10 cellular contexts compared by ENCODE assay signal in the genomic region with DNA sequence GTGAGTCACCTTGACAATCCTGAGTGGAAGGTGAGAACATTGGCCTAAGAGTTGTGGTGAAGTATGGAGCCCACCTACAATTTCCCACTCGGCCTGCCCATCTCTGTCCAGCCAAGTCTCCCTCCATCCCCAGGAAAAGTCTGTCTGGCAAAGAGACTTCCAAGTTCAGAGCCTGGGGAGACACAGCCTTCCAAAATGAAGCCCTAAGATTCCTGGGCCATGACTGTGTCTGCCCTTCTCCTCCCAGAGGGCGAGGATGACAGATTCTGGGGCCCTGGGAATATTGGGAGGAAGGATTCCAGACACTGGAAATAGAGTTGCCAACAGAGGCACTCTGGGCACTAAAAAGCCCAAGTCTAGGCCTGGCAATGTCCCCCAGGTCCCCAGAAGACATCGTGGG.
DNase-seq lines count a peak whose midpoint lies in the region; TF ChIP-seq lines count a peak whose summit lies in the region.
"Had no signal": no experiment of that assay in that cellular context is flagged by ENCODE, and none has a peak within 500 bp of the region (broad histone marks: within the 10 kb centered on the region; RNA-seq: fewer than 3 reads in every experiment).

No MANE protein-coding gene starts in this region.

- H3K27ac Mint-ChIP-seq in Calu3 (ENCODE audit: unreplicated experiment) = no peak overlapping the region

- TF ChIP-seq CTCF in stomach (IDR thresholded peaks at IDR 0.05) (no peak), Calu3 (IDR thresholded peaks at IDR 0.05; ENCODE audit: unreplicated experiment) (no peak)

- no peaks in the 10 kb centered on the region for H3K4me1 ChIP-seq in stomach

- H3K4me3 Mint-ChIP-seq in Calu3 (ENCODE audit: low read depth, unreplicated experiment) = no peak overlapping the region

- H3K27me3 ChIP-seq in stomach = no peaks in the 10 kb centered on the region

- TF ChIP-seq EP300 in stomach (IDR thresholded peaks at IDR 0.05) = no peak

- TF ChIP-seq POLR2A in stomach (IDR thresholded peaks at IDR 0.05) = no peak

- H3K36me3 Mint-ChIP-seq in Calu3 (ENCODE audit: insufficient read depth, unreplicated experiment) = no peaks in the 10 kb centered on the region

- H3K27me3 Mint-ChIP-seq in Calu3 (ENCODE audit: unreplicated experiment) = peaks cover 49% of the 10 kb centered on the region

- H3K27ac ChIP-seq in stomach = peak overlapping the region; percentile 58 to 74 (median 68)

- WGBS in stomach, 5 donors = 62 to 96% (median 89%) methylated on average over 3 of the region's 3 CpGs

- DNase-seq in HCEC 1CT (peak; percentile 96), amniotic stem cell (lab: John Stamatoyannopoulos, UW) (peak; percentile 53), glomerular visceral epithelial cell (ENCODE audit: extremely low spot score) (peak; percentile 92), stomach (no peak), Calu3 (no peak), NCI-H69 (lab: John Stamatoyannopoulos, UW) (no peak), DMS53 (lab: John Stamatoyannopoulos, UW) (no peak), NOMO-1 (lab: John Stamatoyannopoulos, UW; ENCODE audit: unreplicated experiment in 2 of 2) (no peak)
- DNase-seq: DND-41, NCI-H2171 had no signal

- intact Hi-C loops in stomach (cut with DNase I; ENCODE audit: low total_unique reads) (no loop called here), Calu3 (cut with micrococcal nuclease; ENCODE audit: unreplicated experiment) (no loop called here)

- no TSS peak for BruUV-seq in Calu3 (replicated peaks; lab: Mats Ljungman, UMichigan)

- no peaks in the 10 kb centered on the region for H3K36me3 ChIP-seq in stomach

- peaks cover 0 to 11% (median 0%) of the 10 kb centered on the region in 4 donors for H3K9me3 ChIP-seq in stomach

- H3K4me1 Mint-ChIP-seq in Calu3 (ENCODE audit: low read depth, unreplicated experiment) = peaks cover 7% of the 10 kb centered on the region

- no peaks in the 10 kb centered on the region for H3K9me3 Mint-ChIP-seq in Calu3 (ENCODE audit: low read depth, unreplicated experiment)

- H3K4me3 ChIP-seq in stomach = no peak overlapping the region

- CTCF ChIA-PET in Calu3 (lab: Charles Lee) = no interaction called here

Comparison
In these comparisons a context has a peak if more than half of its experiments do, and no peak if none do; other contexts are left out.
1. DNase-seq: peak in HCEC 1CT (single experiment), amniotic stem cell (single experiment) and glomerular visceral epithelial cell (single experiment); none in stomach (single experiment), Calu3 (single experiment), NCI-H69 (single experiment), DMS53 (single experiment) and NOMO-1 (0 of 2).